Comparison of ENCODE assay signal across 32 cellular contexts in the genomic region with DNA sequence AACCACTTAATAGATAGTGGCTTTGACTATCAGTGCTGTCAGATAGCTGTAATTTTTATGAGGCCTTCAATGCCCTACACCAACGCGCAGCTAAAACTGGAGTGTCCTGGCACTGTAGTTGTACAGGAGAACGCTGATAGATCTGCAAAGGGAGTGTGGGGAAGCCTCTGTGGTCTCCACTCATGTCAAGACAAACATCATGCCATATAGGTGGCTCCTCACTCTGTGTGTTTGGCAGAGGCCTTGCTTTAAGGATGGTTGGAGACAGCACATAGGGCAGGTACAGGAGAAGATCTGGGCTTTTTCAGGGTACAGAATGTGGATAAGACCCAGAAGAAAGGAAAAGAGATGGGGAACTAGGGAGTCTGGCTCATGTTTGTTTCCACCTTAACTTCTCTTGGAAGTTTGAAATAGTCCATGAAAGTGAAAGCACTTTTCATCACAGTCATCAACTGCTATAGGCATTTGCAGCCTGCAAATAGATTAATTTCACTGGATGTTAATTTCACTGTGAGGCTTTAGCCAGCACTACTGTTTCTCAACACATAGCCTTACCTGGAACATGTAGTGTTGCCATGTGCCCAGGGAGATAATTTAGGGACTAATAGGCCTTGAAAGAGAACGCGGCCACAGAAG.
DNase-seq lines count a peak whose midpoint lies in the region; ATAC-seq, FAIRE-seq and TF ChIP-seq lines count a peak whose summit lies in the region.
"Had no signal": no experiment of that assay in that cellular context is flagged by ENCODE, and none has a peak within 500 bp of the region (broad histone marks: within the 10 kb centered on the region; RNA-seq: fewer than 3 reads in every experiment).

No MANE protein-coding gene starts in this region.

- intact Hi-C loops in Caco-2 (cut with micrococcal nuclease; ENCODE audit: unreplicated experiment) (loop anchor here (1.0 kb wide), 2 partner anchors 49 to 154 kb away; no protein-coding TSS in a partner anchor), K562 (cut with micrococcal nuclease) (no loop called here)

- H3K4me1 Mint-ChIP-seq in Caco-2 (ENCODE audit: low read depth, unreplicated experiment) (peaks cover 31% of the 10 kb centered on the region), nephron (peaks cover 70% of the 10 kb centered on the region)
- peaks cover 5% of the 10 kb centered on the region for H3K4me1 Mint-ChIP-seq in activated naive CD4-positive, alpha-beta T cell treated with anti-CD3 and anti-CD28 coated beads, Interleukin-2, amount 10 ng/mL, durations not matched to agents 7 days and 5 days

- no peak for FAIRE-seq in K562 (lab: Jason Lieb, UNC)
- FAIRE-seq: keratinocyte had no signal

- peak overlapping the region; percentile 32; the same call in 1 of the 2 replicates for H2AFZ ChIP-seq in K562 (ENCODE audit: low read depth, low read length)
- H2AFZ ChIP-seq: GM23248, parathyroid adenoma, PC-9 had no signal

- no peak for TF ChIP-seq POLR2A in K562 (conservative IDR thresholded peaks at IDR 0.05)

- H3K4me3 Mint-ChIP-seq in Caco-2 (ENCODE audit: unreplicated experiment) (no peak overlapping the region), nephron (peak overlapping the region in 1 of 3 experiments; percentile 9)
- H3K4me3 Mint-ChIP-seq in activated naive CD4-positive, alpha-beta T cell treated with anti-CD3 and anti-CD28 coated beads, Interleukin-2, amount 10 ng/mL, durations not matched to agents 7 days and 5 days: no peak overlapping the region
- H3K4me3 Mint-ChIP-seq: activated CD8-positive, alpha-beta T cell treated with anti-CD3 and anti-CD28 coated beads for 36 hours; activated naive CD4-positive, alpha-beta T cell treated with anti-CD3 and anti-CD28 coated beads for 36 hours had no signal

- TF ChIP-seq CTCF in 22Rv1 (IDR thresholded peaks at IDR 0.05) (no peak), Caco-2 (IDR thresholded peaks at IDR 0.05; ENCODE audit: insufficient read depth in 1 of 2, low read depth in 1 of 2, low read length in 1 of 2, severe bottlenecking in 1 of 2, unreplicated experiment in 1 of 2) (no peak), K562 (IDR thresholded peaks at IDR 0.05 in 2 of 3, conservative IDR thresholded peaks at IDR 0.05 in 1 of 3; ENCODE audit: insufficient read depth in 2 of 3, low read depth in 1 of 3, low read length in 3 of 3) (no peak), nephron (IDR thresholded peaks at IDR 0.05; ENCODE audit: unreplicated experiment in 3 of 3) (no peak)

- no peak overlapping the region for H3K9ac ChIP-seq in K562 (ENCODE audit: insufficient read depth in 1 of 2, low read depth in 2 of 2, low read length in 2 of 2)
- H3K9ac ChIP-seq: GM23248, parathyroid adenoma had no signal

- H3K27ac ChIP-seq in 22Rv1: peak overlapping the region; percentile 76
- H3K27ac ChIP-seq in K562 (ENCODE audit: extremely low read depth, low read depth, low read length): no peak overlapping the region
- H3K27ac ChIP-seq: adrenal gland, foreskin keratinocyte, GM23248, lower lobe of right lung, parathyroid adenoma, PC-9, right atrium auricular region, tibial nerve had no signal

- H3K4me3 ChIP-seq in Caco-2 (ENCODE audit: low read depth, low read length): no peak overlapping the region
- H3K4me3 ChIP-seq in K562: no peak overlapping the region
- H3K4me3 ChIP-seq: adrenal gland, esophagus squamous epithelium, GM23248, heart left ventricle, lower lobe of right lung, PC-9, right atrium auricular region, tibial nerve had no signal

- POLR2A ChIA-PET in Caco-2 (lab: Charles Lee): interaction anchor here (0.6 kb wide), 1 partner anchor 415 kb away, joined by 3 read pairs; no protein-coding TSS in a partner anchor
- POLR2A ChIA-PET in K562 (lab: Yijun Ruan, JAX): interaction anchor here (0.9 kb wide), 1 partner anchor 9 kb away, joined by 3 read pairs; no protein-coding TSS in a partner anchor

- no peak for TF ChIP-seq RAD21 in K562 (CRISPR knock-in tag; conservative IDR thresholded peaks at IDR 0.05 in 1 of 2, IDR thresholded peaks at IDR 0.05 in 1 of 2)

- CTCF ChIA-PET in Caco-2 (lab: Charles Lee) (interaction anchor here (0.7 to 1.1 kb wide), 6 partner anchors 9 to 762 kb away, joined by 3 to 11 read pairs (median 4); no protein-coding TSS in a partner anchor), K562 (lab: Yijun Ruan, JAX; ENCODE audit: low intra/inter-chr PET ratio) (no interaction called here)
- CTCF ChIA-PET in activated naive CD4-positive, alpha-beta T cell treated with anti-CD3 and anti-CD28 coated beads, Interleukin-2, amount 10 ng/mL, durations not matched to agents 7 days and 5 days (lab: Charles Lee): no interaction called here

- H3K27me3 ChIP-seq in Caco-2 (replicated peaks; ENCODE audit: control insufficient read depth, insufficient read depth, low read length): no peaks in the 10 kb centered on the region
- H3K27me3 ChIP-seq in K562 (ENCODE audit: control insufficient read depth in 2 of 2, insufficient read depth in 2 of 2, low read length in 2 of 2): no peaks in the 10 kb centered on the region
- H3K27me3 ChIP-seq: adrenal gland, esophagus squamous epithelium, foreskin keratinocyte, heart left ventricle, right atrium auricular region, tibial nerve had no signal

- DNase-seq in Caco-2 (no peak), K562 (ENCODE audit: extremely low read depth in 1 of 4, low spot score in 3 of 4) (no peak), NCI-H526 (lab: John Stamatoyannopoulos, UW) (no peak), NCI-H2227 (lab: John Stamatoyannopoulos, UW; ENCODE audit: unreplicated experiment) (no peak), COR-L47 (lab: John Stamatoyannopoulos, UW) (no peak)
- no peak for DNase-seq in activated naive CD4-positive, alpha-beta T cell treated with anti-CD3 and anti-CD28 coated beads, Interleukin-2, amount 10 ng/mL, durations not matched to agents 7 days and 5 days
- DNase-seq: activated CD4-positive, alpha-beta T cell treated with anti-CD3 and anti-CD28 coated beads for 1 hour; activated CD8-positive, alpha-beta memory T cell treated with anti-CD3 and anti-CD28 coated beads, Interleukin-2, amount 50 U/mL, for 48 hours; activated CD8-positive, alpha-beta T cell treated with anti-CD3 and anti-CD28 coated beads for 36 hours; activated naive CD4-positive, alpha-beta T cell treated with anti-CD3 and anti-CD28 coated beads for 36 hours; adrenal gland; cerebellar nuclear complex; DMS79; esophagus squamous epithelium; foreskin keratinocyte; GDM1; GM23248; heart left ventricle; lower lobe of right lung; NCI-H1105 treated with DMSO at 0.1 percent for 48 hours; NCI-H2029; NCI-H524 treated with DMSO at 0.1 percent for 48 hours; stimulated activated CD4-positive, alpha-beta T cell treated with anti-CD3 and anti-CD28 coated beads, Interleukin-4, amount 100 ng/mL, for 24 hours; T-helper 2 cell had no signal

- WGBS in K562 (ENCODE audit: insufficient coverage, low coverage, missing lambda C conversion rate): 74% methylated on average over 5 of the region's 5 CpGs

- H3K4me1 ChIP-seq in Caco-2: peaks cover 21% of the 10 kb centered on the region
- H3K4me1 ChIP-seq in K562 (replicated peaks in 1 of 2; ENCODE audit: control insufficient read depth in 2 of 2, insufficient read depth in 2 of 2, low read length in 2 of 2): peaks cover 0 to 4% of the 10 kb centered on the region in 2 experiments; a peak in 2 of 5 replicates
- H3K4me1 ChIP-seq: foreskin keratinocyte had no signal

- H3K36me3 ChIP-seq in Caco-2 (ENCODE audit: control insufficient read depth, insufficient read depth, low read length): no peaks in the 10 kb centered on the region
- no peaks in the 10 kb centered on the region for H3K36me3 ChIP-seq in K562 (ENCODE audit: control insufficient read depth, insufficient read depth, low read length)
- H3K36me3 ChIP-seq: adrenal gland, esophagus squamous epithelium, heart left ventricle, lower lobe of right lung, right atrium auricular region, tibial nerve had no signal

- ATAC-seq in K562: no peak
- ATAC-seq: activated CD8-positive, alpha-beta T cell treated with anti-CD3 and anti-CD28 coated beads for 36 hours; foreskin keratinocyte; lower lobe of right lung; Right ventricle myocardium inferior had no signal

- H3K36me3 Mint-ChIP-seq in Caco-2 (ENCODE audit: insufficient read depth, unreplicated experiment) (no peaks in the 10 kb centered on the region), nephron (ENCODE audit: low read depth) (peaks cover 10% of the 10 kb centered on the region)
- H3K36me3 Mint-ChIP-seq in activated naive CD4-positive, alpha-beta T cell treated with anti-CD3 and anti-CD28 coated beads, Interleukin-2, amount 10 ng/mL, durations not matched to agents 7 days and 5 days: no peaks in the 10 kb centered on the region

- BruUV-seq in Caco-2 (replicated peaks; lab: Mats Ljungman, UMichigan) (no TSS peak), K562 (replicated peaks; lab: Mats Ljungman, UMichigan) (no TSS peak)

- no peak overlapping the region for H3K4me2 ChIP-seq in K562 (ENCODE audit: insufficient read depth, low read length)
- H3K4me2 ChIP-seq: PC-9 had no signal

- peaks cover 6% of the 10 kb centered on the region for H3K9me3 Mint-ChIP-seq in Caco-2 (ENCODE audit: unreplicated experiment)
- peaks cover 17% of the 10 kb centered on the region for H3K9me3 Mint-ChIP-seq in nephron
- no peaks in the 10 kb centered on the region for H3K9me3 Mint-ChIP-seq in activated naive CD4-positive, alpha-beta T cell treated with anti-CD3 and anti-CD28 coated beads, Interleukin-2, amount 10 ng/mL, durations not matched to agents 7 days and 5 days

- no peaks in the 10 kb centered on the region for H4K20me1 ChIP-seq in K562 (replicated peaks; ENCODE audit: control insufficient read depth, insufficient read depth, low read length)

- in situ Hi-C loops in K562 (cut with MboI): no loop called here

- H3K27me3 Mint-ChIP-seq in Caco-2 (ENCODE audit: insufficient read depth, unreplicated experiment): no peaks in the 10 kb centered on the region
- peaks cover 5% of the 10 kb centered on the region for H3K27me3 Mint-ChIP-seq in nephron (ENCODE audit: low read depth)
- H3K27me3 Mint-ChIP-seq in activated naive CD4-positive, alpha-beta T cell treated with anti-CD3 and anti-CD28 coated beads, Interleukin-2, amount 10 ng/mL, durations not matched to agents 7 days and 5 days: no peaks in the 10 kb centered on the region
- H3K27me3 Mint-ChIP-seq: activated CD8-positive, alpha-beta T cell treated with anti-CD3 and anti-CD28 coated beads for 36 hours had no signal

- H3K9me3 ChIP-seq in Caco-2: no peaks in the 10 kb centered on the region; the same call in 1 of the 2 replicates
- no peaks in the 10 kb centered on the region for H3K9me3 ChIP-seq in K562 (replicated peaks; ENCODE audit: control insufficient read depth, insufficient read depth, low read depth, low read length)
- H3K9me3 ChIP-seq: adrenal gland, esophagus squamous epithelium, heart left ventricle, lower lobe of right lung, right atrium auricular region, tibial nerve had no signal

- no peak for TF ChIP-seq EP300 in K562 (IDR thresholded peaks at IDR 0.05; ENCODE audit: low read length)

- no peaks in the 10 kb centered on the region for H3K9me1 ChIP-seq in K562 (ENCODE audit: control insufficient read depth, insufficient read depth, low read length)

- no peaks in the 10 kb centered on the region for H3K79me2 ChIP-seq in K562 (ENCODE audit: control insufficient read depth, insufficient read depth, low read length)
- H3K79me2 ChIP-seq: parathyroid adenoma had no signal

- H3K27ac Mint-ChIP-seq in Caco-2 (ENCODE audit: unreplicated experiment) (peak overlapping the region; percentile 25), nephron (peak overlapping the region; percentile 41 to 45 (median 42))
- no peak overlapping the region for H3K27ac Mint-ChIP-seq in activated naive CD4-positive, alpha-beta T cell treated with anti-CD3 and anti-CD28 coated beads, Interleukin-2, amount 10 ng/mL, durations not matched to agents 7 days and 5 days
- H3K27ac Mint-ChIP-seq: activated CD8-positive, alpha-beta T cell treated with anti-CD3 and anti-CD28 coated beads for 36 hours; activated naive CD4-positive, alpha-beta T cell treated with anti-CD3 and anti-CD28 coated beads for 36 hours had no signal
